In genomic region chr15:82917252-82917651, GRCh38 we compare ENCODE assay signal across 1 cellular context.
TF ChIP-seq lines count a peak whose summit lies in the region.

No MANE protein-coding gene starts in this region.

TF ChIP-seq in HepG2, 621 proteins besides CTCF, POLR2A, EP300 and RAD21 (continued from another document):
- TF ChIP-seq MXD1 (CRISPR knock-in tag; IDR thresholded peaks at IDR 0.05): no peak
- TF ChIP-seq CEBPG (CRISPR knock-in tag; IDR thresholded peaks at IDR 0.05): no peak
- TF ChIP-seq ISX (CRISPR knock-in tag; conservative IDR thresholded peaks at IDR 0.05): no peak
- TF ChIP-seq KAT8 (CRISPR knock-in tag; IDR thresholded peaks at IDR 0.05): no peak
- no peak for TF ChIP-seq RARG (CRISPR knock-in tag; IDR thresholded peaks at IDR 0.05; ENCODE audit: low read depth)
- no peak for TF ChIP-seq ZNF619 (CRISPR knock-in tag; IDR thresholded peaks at IDR 0.05)
- no peak for TF ChIP-seq ZNF30 (CRISPR knock-in tag; IDR thresholded peaks at IDR 0.05)
